Comparison of ENCODE assay signal across 8 cellular contexts in genomic region chr1:113905435-113905861, GRCh38. TPM values are rescaled to one million over a fixed set of nuclear protein-coding genes. Genes with fewer than 3 reads are reported as not detected.
DNase-seq lines count a peak whose midpoint lies in the region; ATAC-seq and FAIRE-seq lines count a peak whose summit lies in the region.

No MANE protein-coding gene starts in this region.

- FAIRE-seq in RCC 7860 (lab: Jason Lieb, UNC), result no peak

- POLR2A ChIA-PET in naive thymus-derived CD8-positive, alpha-beta T cell (lab: Charles Lee), result interaction anchor here (1.2 to 6.4 kb wide), 8 partner anchors 19 to 70 kb away, joined by 3 to 145 read pairs (median 12); partner anchors contain the start of gene HIPK1

- peak overlapping the region; percentile 97 to 100 (median 100) for H3K27ac Mint-ChIP-seq in naive thymus-derived CD8-positive, alpha-beta T cell

- peaks cover 27 to 61% (median 49%) of the 10 kb centered on the region in 4 donors for H3K4me1 Mint-ChIP-seq in naive thymus-derived CD8-positive, alpha-beta T cell

- DNase-seq in NK-92 treated with Interleukin-12 subunit alpha and Interleukin-12 subunit beta, amount 100 ng/mL, for 24 hours (lab: John Stamatoyannopoulos, UW), result peak; percentile 61
- DNase-seq in NK-92 (lab: John Stamatoyannopoulos, UW; ENCODE audit: unreplicated experiment) (no peak), RCC 7860 (ENCODE audit: low spot score) (peak; percentile 5), DMS153 (lab: John Stamatoyannopoulos, UW) (no peak), H4 (ENCODE audit: low spot score) (no peak)
- DNase-seq in effector CD4-positive, alpha-beta T cell, result peak; percentile 3
- DNase-seq in naive thymus-derived CD8-positive, alpha-beta T cell, result peak in 4 of 10 donors; percentile 9 to 69 (median 10)

- peak; percentile 3 for ATAC-seq in HG02852 (IDR thresholded peaks at IDR 0.05; ENCODE audit: unreplicated experiment)
- peak; percentile 3 to 6 for ATAC-seq in naive thymus-derived CD8-positive, alpha-beta T cell

- peak overlapping the region; percentile 94 to 100 (median 99) for H3K4me3 Mint-ChIP-seq in naive thymus-derived CD8-positive, alpha-beta T cell

- no peaks in the 10 kb centered on the region for H3K27me3 Mint-ChIP-seq in naive thymus-derived CD8-positive, alpha-beta T cell

- peaks cover 0 to 54% (median 13%) of the 10 kb centered on the region in 3 donors for H3K36me3 Mint-ChIP-seq in naive thymus-derived CD8-positive, alpha-beta T cell

- H3K9me3 Mint-ChIP-seq in naive thymus-derived CD8-positive, alpha-beta T cell, result no peaks in the 10 kb centered on the region

RNA-seq across cellular contexts. Expression of gene DCLRE1B, which starts 0.3 kb away (rescaled TPM):
- 1 to 10 TPM; 5.2 to 5.5 TPM for total RNA-seq in naive thymus-derived CD8-positive, alpha-beta T cell
- polyA plus RNA-seq in naive thymus-derived CD8-positive, alpha-beta T cell, result 1 to 10 TPM; 3.7 to 5.2 (median 4.5) TPM
- 5.7 and 6.0 TPM in 2 replicates for total RNA-seq in H4 (2014; rRNA removed; shearing (Covaris generic))

RNA-seq across cellular contexts. Expression of gene AP4B1, which starts 0.8 kb away (rescaled TPM):
- 10 to 100 TPM; 65.1 to 75.2 TPM for total RNA-seq in naive thymus-derived CD8-positive, alpha-beta T cell
- 1 to 10 TPM; 7.9 to 9.6 (median 8.6) TPM for polyA plus RNA-seq in naive thymus-derived CD8-positive, alpha-beta T cell
- 6.9 and 9.4 TPM in 2 replicates for total RNA-seq in H4 (2014; rRNA removed; shearing (Covaris generic))

RNA-seq across cellular contexts. Expression of gene BCL2L15, which starts 18.1 kb away (rescaled TPM):
- total RNA-seq in naive thymus-derived CD8-positive, alpha-beta T cell, result 1 to 10 TPM; 1.3 to 3.3 TPM
- under 1 TPM in 1 of 3 donors, not detected in 2; 0.03 TPM for polyA plus RNA-seq in naive thymus-derived CD8-positive, alpha-beta T cell
- not detected in 2 replicates for total RNA-seq in H4 (2014; rRNA removed; shearing (Covaris generic))

RNA-seq across cellular contexts. Expression of gene HIPK1, which starts 23.7 kb away (rescaled TPM):
- total RNA-seq in naive thymus-derived CD8-positive, alpha-beta T cell, result 100 to 1,000 TPM; 123 to 138 TPM
- 10 to 100 TPM; 14.5 to 19.3 (median 17.5) TPM for polyA plus RNA-seq in naive thymus-derived CD8-positive, alpha-beta T cell
- total RNA-seq in H4 (2014; rRNA removed; shearing (Covaris generic)), result 8.3 and 11.8 TPM in 2 replicates

RNA-seq across cellular contexts. Expression of gene PTPN22, which starts 33.9 kb away (rescaled TPM):
- total RNA-seq in naive thymus-derived CD8-positive, alpha-beta T cell, result 10 to 100 TPM; 26.6 to 27.3 TPM
- polyA plus RNA-seq in naive thymus-derived CD8-positive, alpha-beta T cell, result 10 to 100 TPM; 32.0 to 59.6 (median 40.1) TPM
- 0.62 and 0.68 TPM in 2 replicates for total RNA-seq in H4 (2014; rRNA removed; shearing (Covaris generic))

Comparison
In these comparisons a context has a peak if more than half of its experiments do, and no peak if none do; other contexts are left out.
1. DNase-seq: peak in NK-92 treated with Interleukin-12 subunit alpha and Interleukin-12 subunit beta, amount 100 ng/mL, for 24 hours (single experiment), RCC 7860 (single experiment) and effector CD4-positive, alpha-beta T cell (single experiment); none in NK-92 (single experiment), DMS153 (single experiment) and H4 (single experiment).